Comparison of ENCODE assay signal across 2 cellular contexts in the genomic region with DNA sequence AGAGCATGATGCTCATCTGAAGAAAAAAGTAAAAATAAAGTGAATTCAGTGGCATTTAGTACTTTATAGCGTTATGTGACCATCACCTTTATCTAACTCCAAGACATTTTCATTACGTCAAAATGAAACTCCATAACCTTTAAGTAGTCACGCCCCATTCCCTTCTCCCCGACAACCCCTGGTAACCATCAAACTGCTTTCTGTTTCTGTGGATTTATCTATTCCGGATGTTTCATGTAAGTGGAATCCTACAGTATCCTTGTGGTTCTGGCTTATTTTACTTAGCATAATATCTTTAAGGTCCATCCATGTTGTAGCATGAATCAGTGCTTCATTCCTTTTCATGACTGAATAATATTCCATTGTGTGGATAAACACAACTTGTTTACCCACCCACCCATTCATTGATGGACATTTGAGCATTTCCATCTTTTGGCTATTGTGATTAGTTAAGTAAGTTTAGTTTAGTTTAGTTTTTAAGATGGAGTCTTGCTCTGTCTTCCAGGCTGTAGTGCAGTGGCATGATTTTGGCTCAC.
TF ChIP-seq lines count a peak whose summit lies in the region.

No MANE protein-coding gene starts in this region.

TF ChIP-seq in HCT116, 20 proteins besides CTCF, POLR2A, EP300 and RAD21:
- TF ChIP-seq POLR2AphosphoS5 (IDR thresholded peaks at IDR 0.05; ENCODE audit: low read depth, low read length): no peak
- no peak for TF ChIP-seq ELF1 (IDR thresholded peaks at IDR 0.05; ENCODE audit: borderline replicate concordance, low read depth)
- no peak for TF ChIP-seq SIN3A (IDR thresholded peaks at IDR 0.05; ENCODE audit: low read depth)
- TF ChIP-seq EZH2 (IDR thresholded peaks at IDR 0.05): no peak
- no peak for TF ChIP-seq CEBPB (IDR thresholded peaks at IDR 0.05; ENCODE audit: low read depth)
- no peak for TF ChIP-seq YY1 (IDR thresholded peaks at IDR 0.05; ENCODE audit: extremely low read depth, insufficient replicate concordance, low read depth, low read length)
- no peak for TF ChIP-seq ZFX (IDR thresholded peaks at IDR 0.05)
- no peak for TF ChIP-seq SRF (IDR thresholded peaks at IDR 0.05; ENCODE audit: low read depth)
- TF ChIP-seq, protein P1, sequence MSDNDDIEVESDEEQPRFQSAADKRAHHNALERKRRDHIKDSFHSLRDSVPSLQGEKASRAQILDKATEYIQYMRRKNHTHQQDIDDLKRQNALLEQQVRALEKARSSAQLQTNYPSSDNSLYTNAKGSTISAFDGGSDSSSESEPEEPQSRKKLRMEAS (IDR thresholded peaks at IDR 0.05): no peak
- TF ChIP-seq JUND (IDR thresholded peaks at IDR 0.05): no peak
- no peak for TF ChIP-seq ZNF274 (IDR thresholded peaks at IDR 0.05; ENCODE audit: low read depth, low read length)
- no peak for TF ChIP-seq FOSL1 (IDR thresholded peaks at IDR 0.05; ENCODE audit: low read depth)
- TF ChIP-seq, protein P2, sequence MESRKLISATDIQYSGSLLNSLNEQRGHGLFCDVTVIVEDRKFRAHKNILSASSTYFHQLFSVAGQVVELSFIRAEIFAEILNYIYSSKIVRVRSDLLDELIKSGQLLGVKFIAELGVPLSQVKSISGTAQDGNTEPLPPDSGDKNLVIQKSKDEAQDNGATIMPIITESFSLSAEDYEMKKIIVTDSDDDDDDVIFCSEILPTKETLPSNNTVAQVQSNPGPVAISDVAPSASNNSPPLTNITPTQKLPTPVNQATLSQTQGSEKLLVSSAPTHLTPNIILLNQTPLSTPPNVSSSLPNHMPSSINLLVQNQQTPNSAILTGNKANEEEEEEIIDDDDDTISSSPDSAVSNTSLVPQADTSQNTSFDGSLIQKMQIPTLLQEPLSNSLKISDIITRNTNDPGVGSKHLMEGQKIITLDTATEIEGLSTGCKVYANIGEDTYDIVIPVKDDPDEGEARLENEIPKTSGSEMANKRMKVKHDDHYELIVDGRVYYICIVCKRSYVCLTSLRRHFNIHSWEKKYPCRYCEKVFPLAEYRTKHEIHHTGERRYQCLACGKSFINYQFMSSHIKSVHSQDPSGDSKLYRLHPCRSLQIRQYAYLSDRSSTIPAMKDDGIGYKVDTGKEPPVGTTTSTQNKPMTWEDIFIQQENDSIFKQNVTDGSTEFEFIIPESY (IDR thresholded peaks at IDR 0.05; ENCODE audit: extremely low read depth, insufficient replicate concordance, low read length): no peak
- TF ChIP-seq, protein P3, sequence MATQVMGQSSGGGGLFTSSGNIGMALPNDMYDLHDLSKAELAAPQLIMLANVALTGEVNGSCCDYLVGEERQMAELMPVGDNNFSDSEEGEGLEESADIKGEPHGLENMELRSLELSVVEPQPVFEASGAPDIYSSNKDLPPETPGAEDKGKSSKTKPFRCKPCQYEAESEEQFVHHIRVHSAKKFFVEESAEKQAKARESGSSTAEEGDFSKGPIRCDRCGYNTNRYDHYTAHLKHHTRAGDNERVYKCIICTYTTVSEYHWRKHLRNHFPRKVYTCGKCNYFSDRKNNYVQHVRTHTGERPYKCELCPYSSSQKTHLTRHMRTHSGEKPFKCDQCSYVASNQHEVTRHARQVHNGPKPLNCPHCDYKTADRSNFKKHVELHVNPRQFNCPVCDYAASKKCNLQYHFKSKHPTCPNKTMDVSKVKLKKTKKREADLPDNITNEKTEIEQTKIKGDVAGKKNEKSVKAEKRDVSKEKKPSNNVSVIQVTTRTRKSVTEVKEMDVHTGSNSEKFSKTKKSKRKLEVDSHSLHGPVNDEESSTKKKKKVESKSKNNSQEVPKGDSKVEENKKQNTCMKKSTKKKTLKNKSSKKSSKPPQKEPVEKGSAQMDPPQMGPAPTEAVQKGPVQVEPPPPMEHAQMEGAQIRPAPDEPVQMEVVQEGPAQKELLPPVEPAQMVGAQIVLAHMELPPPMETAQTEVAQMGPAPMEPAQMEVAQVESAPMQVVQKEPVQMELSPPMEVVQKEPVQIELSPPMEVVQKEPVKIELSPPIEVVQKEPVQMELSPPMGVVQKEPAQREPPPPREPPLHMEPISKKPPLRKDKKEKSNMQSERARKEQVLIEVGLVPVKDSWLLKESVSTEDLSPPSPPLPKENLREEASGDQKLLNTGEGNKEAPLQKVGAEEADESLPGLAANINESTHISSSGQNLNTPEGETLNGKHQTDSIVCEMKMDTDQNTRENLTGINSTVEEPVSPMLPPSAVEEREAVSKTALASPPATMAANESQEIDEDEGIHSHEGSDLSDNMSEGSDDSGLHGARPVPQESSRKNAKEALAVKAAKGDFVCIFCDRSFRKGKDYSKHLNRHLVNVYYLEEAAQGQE (IDR thresholded peaks at IDR 0.05; ENCODE audit: low read depth): no peak
- TF ChIP-seq, protein P4, sequence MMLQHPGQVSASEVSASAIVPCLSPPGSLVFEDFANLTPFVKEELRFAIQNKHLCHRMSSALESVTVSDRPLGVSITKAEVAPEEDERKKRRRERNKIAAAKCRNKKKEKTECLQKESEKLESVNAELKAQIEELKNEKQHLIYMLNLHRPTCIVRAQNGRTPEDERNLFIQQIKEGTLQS (IDR thresholded peaks at IDR 0.05): no peak
- no peak for TF ChIP-seq SP1 (IDR thresholded peaks at IDR 0.05; ENCODE audit: low read depth)
- TF ChIP-seq EGR1 (IDR thresholded peaks at IDR 0.05; ENCODE audit: low read depth): no peak
- TF ChIP-seq CBX3 (IDR thresholded peaks at IDR 0.05; ENCODE audit: low read depth): no peak
- TF ChIP-seq EZH2phosphoT487 (IDR thresholded peaks at IDR 0.05; ENCODE audit: borderline replicate concordance): no peak
- TF ChIP-seq TCF7L2 (IDR thresholded peaks at IDR 0.05; ENCODE audit: borderline replicate concordance, extremely low read depth, insufficient read depth, insufficient read length): no peak

TF ChIP-seq in SK-N-SH treated with all-trans-retinoic acid at 6 μM for 48 hours, 23 proteins besides CTCF, POLR2A, EP300 and RAD21:
- TF ChIP-seq ZC3H10 (CRISPR knock-in tag; IDR thresholded peaks at IDR 0.05) (no peak), ZNF565 (CRISPR knock-in tag; conservative IDR thresholded peaks at IDR 0.05; ENCODE audit: low read depth) (no peak), PPARA (CRISPR knock-in tag; IDR thresholded peaks at IDR 0.05; ENCODE audit: borderline replicate concordance) (no peak), ESRRG (CRISPR knock-in tag; IDR thresholded peaks at IDR 0.05) (no peak), ISL1 (CRISPR knock-in tag; IDR thresholded peaks at IDR 0.05) (no peak)
- TF ChIP-seq, protein P5, sequence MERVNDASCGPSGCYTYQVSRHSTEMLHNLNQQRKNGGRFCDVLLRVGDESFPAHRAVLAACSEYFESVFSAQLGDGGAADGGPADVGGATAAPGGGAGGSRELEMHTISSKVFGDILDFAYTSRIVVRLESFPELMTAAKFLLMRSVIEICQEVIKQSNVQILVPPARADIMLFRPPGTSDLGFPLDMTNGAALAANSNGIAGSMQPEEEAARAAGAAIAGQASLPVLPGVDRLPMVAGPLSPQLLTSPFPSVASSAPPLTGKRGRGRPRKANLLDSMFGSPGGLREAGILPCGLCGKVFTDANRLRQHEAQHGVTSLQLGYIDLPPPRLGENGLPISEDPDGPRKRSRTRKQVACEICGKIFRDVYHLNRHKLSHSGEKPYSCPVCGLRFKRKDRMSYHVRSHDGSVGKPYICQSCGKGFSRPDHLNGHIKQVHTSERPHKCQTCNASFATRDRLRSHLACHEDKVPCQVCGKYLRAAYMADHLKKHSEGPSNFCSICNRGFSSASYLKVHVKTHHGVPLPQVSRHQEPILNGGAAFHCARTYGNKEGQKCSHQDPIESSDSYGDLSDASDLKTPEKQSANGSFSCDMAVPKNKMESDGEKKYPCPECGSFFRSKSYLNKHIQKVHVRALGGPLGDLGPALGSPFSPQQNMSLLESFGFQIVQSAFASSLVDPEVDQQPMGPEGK (CRISPR knock-in tag; IDR thresholded peaks at IDR 0.05; ENCODE audit: borderline replicate concordance): no peak
TF ChIP-seq in SK-N-SH treated with all-trans-retinoic acid at 6 μM for 48 hours: peak in this region for 0.
